Comparison of ENCODE assay signal across 8 cellular contexts in the genomic region with DNA sequence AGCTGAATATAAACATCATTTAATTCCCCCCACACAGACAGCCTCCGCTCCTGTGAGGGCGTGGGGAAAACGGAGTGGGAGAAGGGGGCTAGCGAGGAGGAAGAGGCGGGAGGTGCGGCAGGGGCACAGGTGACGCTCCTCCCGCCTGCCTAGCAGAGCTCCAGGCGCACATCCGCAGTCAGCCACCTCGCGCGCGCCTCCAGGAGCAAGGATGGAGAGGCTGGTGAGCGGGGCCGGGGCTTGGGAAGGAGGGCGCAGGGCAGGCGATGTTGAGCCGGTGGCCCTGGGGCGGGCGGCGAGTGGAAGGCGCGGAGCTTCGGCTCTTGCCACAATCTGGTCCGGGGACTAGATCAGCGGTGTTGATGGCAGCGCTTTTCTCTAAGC. TPM values are rescaled to one million over a fixed set of nuclear protein-coding genes. Genes with fewer than 3 reads are reported as not detected.
DNase-seq lines count a peak whose midpoint lies in the region; ATAC-seq and TF ChIP-seq lines count a peak whose summit lies in the region.

CD200 (plus strand) TSS at position 155 of the 384 bp plus-strand sequence; CDS start at position 212, 57 bp downstream.

- peak; percentile 8 to 51 (median 26) for DNase-seq in CD8-positive, alpha-beta memory T cell
- peak; percentile 55 for DNase-seq in NCI-H2107 (lab: John Stamatoyannopoulos, UW)
- peak; percentile 54 for DNase-seq in activated CD8-positive, alpha-beta memory T cell treated with anti-CD3 and anti-CD28 coated beads, Interleukin-2, amount 50 U/mL, for 4 hours
- DNase-seq in endothelial cell (ENCODE audit: low spot score): peak; percentile 69
- DNase-seq in stimulated activated CD8-positive, alpha-beta memory T cell treated with anti-CD3 and anti-CD28 coated beads, Interleukin-7, amount 100 ng/mL, for 24 hours (ENCODE audit: low read depth): peak; percentile 20
- no peak for DNase-seq in H4 (ENCODE audit: low spot score)

- H3K4me1 ChIP-seq in CD8-positive, alpha-beta memory T cell (ENCODE audit: insufficient read depth, low read length): peaks cover 5% of the 10 kb centered on the region
- H3K4me1 ChIP-seq in mucosa of rectum (ENCODE audit: control insufficient read depth in 2 of 2, insufficient read depth in 2 of 2, low read length in 2 of 2): peaks cover 0 to 2% of the 10 kb centered on the region in 2 donors

- no peaks in the 10 kb centered on the region for H3K36me3 Mint-ChIP-seq in CD8-positive, alpha-beta memory T cell
- no peaks in the 10 kb centered on the region for H3K36me3 Mint-ChIP-seq in endothelial cell (ENCODE audit: low read depth, unreplicated experiment)

- no peaks in the 10 kb centered on the region for H3K9me3 Mint-ChIP-seq in CD8-positive, alpha-beta memory T cell
- H3K9me3 Mint-ChIP-seq in endothelial cell (ENCODE audit: unreplicated experiment): no peaks in the 10 kb centered on the region

- H3K4me3 ChIP-seq in CD8-positive, alpha-beta memory T cell (ENCODE audit: low read length): peak within 1 kb of the TSS; percentile 69
- H3K4me3 ChIP-seq in mucosa of rectum (ENCODE audit: low read length in 2 of 2): peak within 1 kb of the TSS; percentile 74 to 83

- CTCF ChIA-PET in CD8-positive, alpha-beta memory T cell (lab: Charles Lee): interaction anchor here (1.1 to 2.3 kb wide), 8 partner anchors 29 to 221 kb away, joined by 3 to 10 read pairs (median 4); no protein-coding TSS in a partner anchor

- H3K27ac Mint-ChIP-seq in CD8-positive, alpha-beta memory T cell: peak within 1 kb of the TSS in 6 of 8 donors; percentile 5 to 49 (median 34)
- peak within 1 kb of the TSS; percentile 96 for H3K27ac Mint-ChIP-seq in endothelial cell (ENCODE audit: unreplicated experiment)

- H3K4me1 Mint-ChIP-seq in CD8-positive, alpha-beta memory T cell: peaks cover 21 to 46% (median 23%) of the 10 kb centered on the region in 3 donors
- peaks cover 34% of the 10 kb centered on the region for H3K4me1 Mint-ChIP-seq in endothelial cell (ENCODE audit: unreplicated experiment)

- no peak for TF ChIP-seq CTCF in endothelial cell (IDR thresholded peaks at IDR 0.05; ENCODE audit: unreplicated experiment)

- POLR2A ChIA-PET in CD8-positive, alpha-beta memory T cell (lab: Charles Lee): interaction anchor here (0.7 kb wide), 2 partner anchors 168 to 183 kb away, joined by 3 to 4 read pairs; no protein-coding TSS in a partner anchor

- H3K36me3 ChIP-seq in CD8-positive, alpha-beta memory T cell (ENCODE audit: insufficient read depth, low read length): no peaks in the 10 kb centered on the region
- H3K36me3 ChIP-seq in mucosa of rectum (ENCODE audit: control insufficient read depth in 2 of 2, insufficient read depth in 2 of 2, low read length in 2 of 2): no peaks in the 10 kb centered on the region

- ATAC-seq in GM21737 (IDR thresholded peaks at IDR 0.05; ENCODE audit: unreplicated experiment): peak; percentile 53

- peaks cover 5 to 12% of the 10 kb centered on the region in 2 donors for H3K27me3 Mint-ChIP-seq in CD8-positive, alpha-beta memory T cell
- peaks cover 4% of the 10 kb centered on the region for H3K27me3 Mint-ChIP-seq in endothelial cell (ENCODE audit: unreplicated experiment)

- H3K9ac ChIP-seq in mucosa of rectum (ENCODE audit: low read depth in 1 of 2, low read length in 2 of 2): peak within 1 kb of the TSS; percentile 65 to 70

- H3K27ac ChIP-seq in CD8-positive, alpha-beta memory T cell (ENCODE audit: low read depth, low read length): no peak within 1 kb of the TSS
- peak within 1 kb of the TSS; percentile 67 to 73 for H3K27ac ChIP-seq in mucosa of rectum (ENCODE audit: low read depth in 2 of 2, low read length in 2 of 2)

- peak within 1 kb of the TSS; percentile 84 to 93 (median 89) for H3K4me3 Mint-ChIP-seq in CD8-positive, alpha-beta memory T cell
- peak within 1 kb of the TSS; percentile 96 for H3K4me3 Mint-ChIP-seq in endothelial cell (ENCODE audit: unreplicated experiment)

- H3K27me3 ChIP-seq in CD8-positive, alpha-beta memory T cell (ENCODE audit: insufficient read depth, low read length, poor library complexity, severe bottlenecking): no peaks in the 10 kb centered on the region
- no peaks in the 10 kb centered on the region for H3K27me3 ChIP-seq in mucosa of rectum (ENCODE audit: control insufficient read depth in 2 of 2, insufficient read depth in 2 of 2, low read length in 2 of 2)

- H3K9me3 ChIP-seq in CD8-positive, alpha-beta memory T cell (ENCODE audit: low read length): no peaks in the 10 kb centered on the region
- H3K9me3 ChIP-seq in mucosa of rectum (ENCODE audit: control insufficient read depth in 2 of 2, low read length in 2 of 2): no peaks in the 10 kb centered on the region

RNA-seq across cellular contexts. Expression of gene CD200, which starts in this region (rescaled TPM):
- total RNA-seq in CD8-positive, alpha-beta memory T cell: 10 to 100 TPM; 17.9 to 18.3 TPM
- polyA plus RNA-seq in CD8-positive, alpha-beta memory T cell: 1.7 TPM
- 30.9 TPM for total RNA-seq in endothelial cell (ENCODE audit: unreplicated experiment)
- total RNA-seq in H4 (2014; rRNA removed; shearing (Covaris generic)): not detected in 2 replicates

Comparison
In these comparisons a context has a peak if more than half of its experiments do, and no peak if none do; other contexts are left out.
1. RNA of gene CD200 (total RNA-seq): 30.9 TPM in endothelial cell (single experiment) and 17.9 to 18.3 TPM in CD8-positive, alpha-beta memory T cell; not detected in H4; every median in the first group is over 10 times any median in the second.